8 cellular contexts compared by ENCODE assay signal in the genomic region with DNA sequence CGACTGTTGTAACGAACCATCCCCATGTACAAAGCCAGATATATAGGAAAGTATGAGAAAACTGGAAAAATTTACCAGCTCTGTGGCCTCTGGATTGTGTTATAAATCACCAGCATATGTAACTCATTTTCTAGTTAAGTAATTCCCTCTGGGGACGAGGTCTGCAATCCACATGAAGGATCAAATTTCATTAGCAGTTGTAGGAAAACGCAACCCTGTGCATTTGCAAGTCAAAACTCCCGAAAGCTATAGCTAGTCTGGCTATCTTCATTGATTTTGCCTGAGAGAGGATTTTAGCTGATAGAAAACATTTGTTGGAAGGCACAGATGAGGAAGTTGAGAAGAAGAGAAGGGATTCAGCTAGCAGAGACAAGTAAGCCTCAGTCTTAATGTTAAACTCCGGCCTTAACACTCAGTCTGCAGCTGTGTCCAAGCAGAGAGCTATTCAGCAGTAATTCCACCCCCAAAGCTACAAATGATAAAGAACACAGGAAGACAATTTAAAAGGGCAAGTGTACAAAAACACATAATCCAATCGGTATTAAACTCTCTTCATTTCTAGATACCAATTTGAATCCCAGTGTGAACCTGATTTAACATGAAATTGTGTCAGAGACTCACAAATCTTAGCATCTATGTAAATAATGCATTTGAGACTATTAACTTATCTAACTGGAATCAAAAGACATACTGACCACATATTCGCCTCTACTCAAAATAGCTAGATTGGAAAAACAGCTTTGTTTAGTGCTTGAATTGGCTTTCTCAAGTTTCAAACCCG. TPM values are rescaled to one million over a fixed set of nuclear protein-coding genes. Genes with fewer than 3 reads are reported as not detected.
A peak's percentile ranks its signal among the peaks of the same experiment; 100 is the strongest.
DNase-seq lines count a peak whose midpoint lies in the region; ATAC-seq and TF ChIP-seq lines count a peak whose summit lies in the region.

No MANE protein-coding gene starts in this region.

- H3K4me3 ChIP-seq in SJCRH30: peak overlapping the region; percentile 59
- H3K4me3 ChIP-seq in gastroesophageal sphincter: peak overlapping the region; percentile 48 to 51
- peak overlapping the region; percentile 41 to 58 (median 52) for H3K4me3 ChIP-seq in sigmoid colon

- TF ChIP-seq POLR2A in gastroesophageal sphincter (IDR thresholded peaks at IDR 0.05) (no peak), sigmoid colon (IDR thresholded peaks at IDR 0.05) (peak in 1 of 2 donors; percentile 34)

- TF ChIP-seq RAD21 in Ishikawa (IDR thresholded peaks at IDR 0.05; ENCODE audit: low read depth): peak; percentile 15; the same call in 1 of the 2 replicates

- H3K27ac ChIP-seq in SJCRH30 (peak overlapping the region; percentile 50; the same call in 1 of the 2 replicates), gastroesophageal sphincter (peak overlapping the region; percentile 77 to 88 (median 82)), sigmoid colon (peak overlapping the region; percentile 81 to 89 (median 84))

- H3K4me1 ChIP-seq in SJCRH30 (peaks cover 13% of the 10 kb centered on the region), gastroesophageal sphincter (peaks cover 3 to 67% (median 17%) of the 10 kb centered on the region in 3 donors), sigmoid colon (peaks cover 0 to 44% (median 26%) of the 10 kb centered on the region in 4 donors)

- no peak for TF ChIP-seq CTCF in gastroesophageal sphincter (IDR thresholded peaks at IDR 0.05)
- no peak for TF ChIP-seq CTCF in sigmoid colon (IDR thresholded peaks at IDR 0.05)
- TF ChIP-seq CTCF in GM20000 (IDR thresholded peaks at IDR 0.05; ENCODE audit: extremely low read depth, missing control alignments): no peak

- DNase-seq in EH (ENCODE audit: low read depth) (peak; percentile 93), SJCRH30 (peak; percentile 51 to 79), sigmoid colon (no peak), T-helper 9 cell (no peak), GM20000 (ENCODE audit: low spot score) (no peak)

- WGBS in gastroesophageal sphincter (ENCODE audit: low coverage in 1 of 2), 2 donors: 4 to 7% methylated on average over 9 of the region's 9 CpGs
- 26 to 71% methylated on average over 9 of the region's 9 CpGs for WGBS in sigmoid colon, 2 donors

- H3K27me3 ChIP-seq in SJCRH30: no peaks in the 10 kb centered on the region
- H3K27me3 ChIP-seq in gastroesophageal sphincter: no peaks in the 10 kb centered on the region
- H3K27me3 ChIP-seq in sigmoid colon: no peaks in the 10 kb centered on the region

- ATAC-seq in gastroesophageal sphincter (peak; percentile 52), HG03354 (IDR thresholded peaks at IDR 0.05; ENCODE audit: poor library complexity, severe bottlenecking, unreplicated experiment) (no peak)

- H3K9me3 ChIP-seq in SJCRH30 (replicated peaks): no peaks in the 10 kb centered on the region
- no peaks in the 10 kb centered on the region for H3K9me3 ChIP-seq in gastroesophageal sphincter
- H3K9me3 ChIP-seq in sigmoid colon: no peaks in the 10 kb centered on the region

- TF ChIP-seq EP300 in Ishikawa (IDR thresholded peaks at IDR 0.05; ENCODE audit: borderline replicate concordance): no peak
- no peak for TF ChIP-seq EP300 in gastroesophageal sphincter (IDR thresholded peaks at IDR 0.05)
- no peak for TF ChIP-seq EP300 in sigmoid colon (IDR thresholded peaks at IDR 0.05)

- peaks cover 2% of the 10 kb centered on the region; the same call in 1 of the 2 replicates for H3K36me3 ChIP-seq in SJCRH30
- peaks cover 0 to 3% of the 10 kb centered on the region in 2 donors for H3K36me3 ChIP-seq in gastroesophageal sphincter
- no peaks in the 10 kb centered on the region for H3K36me3 ChIP-seq in sigmoid colon

- intact Hi-C loops in sigmoid colon (cut with DNase I): loop anchor here (1.0 to 5.0 kb wide), 2 partner anchors 62 to 181 kb away; a partner anchor contains a TSS

TF ChIP-seq in Ishikawa, 13 proteins besides CTCF, POLR2A, EP300 and RAD21:
- TF ChIP-seq, protein P1, sequence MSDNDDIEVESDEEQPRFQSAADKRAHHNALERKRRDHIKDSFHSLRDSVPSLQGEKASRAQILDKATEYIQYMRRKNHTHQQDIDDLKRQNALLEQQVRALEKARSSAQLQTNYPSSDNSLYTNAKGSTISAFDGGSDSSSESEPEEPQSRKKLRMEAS (IDR thresholded peaks at IDR 0.05): 0 out of 2 replicates have a peak, but pooled peaks have one; percentile 32
- TF ChIP-seq YY1 (IDR thresholded peaks at IDR 0.05; ENCODE audit: low read depth) (no peak), CEBPB (IDR thresholded peaks at IDR 0.05) (peak; percentile 72), TCF12 (IDR thresholded peaks at IDR 0.05; ENCODE audit: low read depth) (peak; percentile 33; the same call in 1 of the 2 replicates)
- TF ChIP-seq, protein P2, sequence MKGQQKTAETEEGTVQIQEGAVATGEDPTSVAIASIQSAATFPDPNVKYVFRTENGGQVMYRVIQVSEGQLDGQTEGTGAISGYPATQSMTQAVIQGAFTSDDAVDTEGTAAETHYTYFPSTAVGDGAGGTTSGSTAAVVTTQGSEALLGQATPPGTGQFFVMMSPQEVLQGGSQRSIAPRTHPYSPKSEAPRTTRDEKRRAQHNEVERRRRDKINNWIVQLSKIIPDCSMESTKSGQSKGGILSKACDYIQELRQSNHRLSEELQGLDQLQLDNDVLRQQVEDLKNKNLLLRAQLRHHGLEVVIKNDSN (IDR thresholded peaks at IDR 0.05): no peak
- TF ChIP-seq, protein P3, sequence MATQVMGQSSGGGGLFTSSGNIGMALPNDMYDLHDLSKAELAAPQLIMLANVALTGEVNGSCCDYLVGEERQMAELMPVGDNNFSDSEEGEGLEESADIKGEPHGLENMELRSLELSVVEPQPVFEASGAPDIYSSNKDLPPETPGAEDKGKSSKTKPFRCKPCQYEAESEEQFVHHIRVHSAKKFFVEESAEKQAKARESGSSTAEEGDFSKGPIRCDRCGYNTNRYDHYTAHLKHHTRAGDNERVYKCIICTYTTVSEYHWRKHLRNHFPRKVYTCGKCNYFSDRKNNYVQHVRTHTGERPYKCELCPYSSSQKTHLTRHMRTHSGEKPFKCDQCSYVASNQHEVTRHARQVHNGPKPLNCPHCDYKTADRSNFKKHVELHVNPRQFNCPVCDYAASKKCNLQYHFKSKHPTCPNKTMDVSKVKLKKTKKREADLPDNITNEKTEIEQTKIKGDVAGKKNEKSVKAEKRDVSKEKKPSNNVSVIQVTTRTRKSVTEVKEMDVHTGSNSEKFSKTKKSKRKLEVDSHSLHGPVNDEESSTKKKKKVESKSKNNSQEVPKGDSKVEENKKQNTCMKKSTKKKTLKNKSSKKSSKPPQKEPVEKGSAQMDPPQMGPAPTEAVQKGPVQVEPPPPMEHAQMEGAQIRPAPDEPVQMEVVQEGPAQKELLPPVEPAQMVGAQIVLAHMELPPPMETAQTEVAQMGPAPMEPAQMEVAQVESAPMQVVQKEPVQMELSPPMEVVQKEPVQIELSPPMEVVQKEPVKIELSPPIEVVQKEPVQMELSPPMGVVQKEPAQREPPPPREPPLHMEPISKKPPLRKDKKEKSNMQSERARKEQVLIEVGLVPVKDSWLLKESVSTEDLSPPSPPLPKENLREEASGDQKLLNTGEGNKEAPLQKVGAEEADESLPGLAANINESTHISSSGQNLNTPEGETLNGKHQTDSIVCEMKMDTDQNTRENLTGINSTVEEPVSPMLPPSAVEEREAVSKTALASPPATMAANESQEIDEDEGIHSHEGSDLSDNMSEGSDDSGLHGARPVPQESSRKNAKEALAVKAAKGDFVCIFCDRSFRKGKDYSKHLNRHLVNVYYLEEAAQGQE (IDR thresholded peaks at IDR 0.05; ENCODE audit: low read depth): no peak

RNA-seq across cellular contexts. Expression of a gene that starts 54.2 kb away (rescaled TPM):
- 43.4 and 58.7 TPM in 2 replicates for total RNA-seq in SJCRH30 (2014; rRNA removed; shearing (Covaris generic))
- 10 to 100 TPM; 23.4 to 27.9 (median 26.4) TPM for total RNA-seq in gastroesophageal sphincter
- 10 to 100 TPM; 21.7 to 29.1 (median 23.3) TPM for total RNA-seq in sigmoid colon
- 10 to 100 TPM in 1 of 3 donors, 1 to 10 TPM in 2; 4.8 to 25.9 (median 5.3) TPM for polyA plus RNA-seq in sigmoid colon

Comparison
In these comparisons a context has a peak if more than half of its experiments do, and no peak if none do; other contexts are left out.
1. DNase-seq: peak in EH (single experiment) and SJCRH30 (2 of 2); none in sigmoid colon (single experiment), T-helper 9 cell (single experiment) and GM20000 (single experiment).
2. Peak in every context shown above with its lines, with median percentiles within 50 percentile points of each other: H3K27ac ChIP-seq and H3K4me3 ChIP-seq.